9 cellular contexts compared by ENCODE assay signal in genomic region chr1:240117930-240118329, GRCh38.
"Had no signal": no experiment of that assay in that cellular context is flagged by ENCODE, and none has a peak within 500 bp of the region (broad histone marks: within the 10 kb centered on the region; RNA-seq: fewer than 3 reads in every experiment).

No MANE protein-coding gene starts in this region.

- H3K36me3 ChIP-seq: HAP-1 had no signal

- H3K9me3 ChIP-seq: HAP-1 had no signal

- H3K4me3 ChIP-seq: GM23248, HAP-1, K562 had no signal

- DNase-seq: GM23248, GOT3, H7, IMR-90, KG1 had no signal

- ATAC-seq: HCT116, K562 had no signal

- FAIRE-seq: K562 had no signal

- H3K27ac ChIP-seq: GM23248, HL-60 had no signal
